In genomic region chr6:31690231-31691077, GRCh38 we compare ENCODE assay signal across 1 cellular context.
TF ChIP-seq lines count a peak whose summit lies in the region.

No MANE protein-coding gene starts in this region.

TF ChIP-seq in HCT116, 20 proteins besides CTCF, POLR2A, EP300 and RAD21 (continued from another document):
- TF ChIP-seq EZH2phosphoT487 (IDR thresholded peaks at IDR 0.05; ENCODE audit: borderline replicate concordance) (no peak), SIN3A (IDR thresholded peaks at IDR 0.05; ENCODE audit: low read depth) (no peak), ZNF274 (IDR thresholded peaks at IDR 0.05; ENCODE audit: low read depth, low read length) (no peak), ZFX (IDR thresholded peaks at IDR 0.05) (no peak), FOSL1 (IDR thresholded peaks at IDR 0.05; ENCODE audit: low read depth) (no peak), POLR2AphosphoS5 (IDR thresholded peaks at IDR 0.05; ENCODE audit: low read depth, low read length) (no peak), EGR1 (IDR thresholded peaks at IDR 0.05; ENCODE audit: low read depth) (no peak), SRF (IDR thresholded peaks at IDR 0.05; ENCODE audit: low read depth) (no peak), EZH2 (IDR thresholded peaks at IDR 0.05) (no peak), YY1 (IDR thresholded peaks at IDR 0.05; ENCODE audit: extremely low read depth, insufficient replicate concordance, low read depth, low read length) (no peak)
- TF ChIP-seq, protein P1, sequence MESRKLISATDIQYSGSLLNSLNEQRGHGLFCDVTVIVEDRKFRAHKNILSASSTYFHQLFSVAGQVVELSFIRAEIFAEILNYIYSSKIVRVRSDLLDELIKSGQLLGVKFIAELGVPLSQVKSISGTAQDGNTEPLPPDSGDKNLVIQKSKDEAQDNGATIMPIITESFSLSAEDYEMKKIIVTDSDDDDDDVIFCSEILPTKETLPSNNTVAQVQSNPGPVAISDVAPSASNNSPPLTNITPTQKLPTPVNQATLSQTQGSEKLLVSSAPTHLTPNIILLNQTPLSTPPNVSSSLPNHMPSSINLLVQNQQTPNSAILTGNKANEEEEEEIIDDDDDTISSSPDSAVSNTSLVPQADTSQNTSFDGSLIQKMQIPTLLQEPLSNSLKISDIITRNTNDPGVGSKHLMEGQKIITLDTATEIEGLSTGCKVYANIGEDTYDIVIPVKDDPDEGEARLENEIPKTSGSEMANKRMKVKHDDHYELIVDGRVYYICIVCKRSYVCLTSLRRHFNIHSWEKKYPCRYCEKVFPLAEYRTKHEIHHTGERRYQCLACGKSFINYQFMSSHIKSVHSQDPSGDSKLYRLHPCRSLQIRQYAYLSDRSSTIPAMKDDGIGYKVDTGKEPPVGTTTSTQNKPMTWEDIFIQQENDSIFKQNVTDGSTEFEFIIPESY (IDR thresholded peaks at IDR 0.05; ENCODE audit: extremely low read depth, insufficient replicate concordance, low read length): no peak
- TF ChIP-seq, protein P2, sequence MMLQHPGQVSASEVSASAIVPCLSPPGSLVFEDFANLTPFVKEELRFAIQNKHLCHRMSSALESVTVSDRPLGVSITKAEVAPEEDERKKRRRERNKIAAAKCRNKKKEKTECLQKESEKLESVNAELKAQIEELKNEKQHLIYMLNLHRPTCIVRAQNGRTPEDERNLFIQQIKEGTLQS (IDR thresholded peaks at IDR 0.05): no peak
